14 cellular contexts compared by ENCODE assay signal in genomic region chr1:161771166-161771565, GRCh38. TPM values are rescaled to one million over a fixed set of nuclear protein-coding genes. Genes with fewer than 3 reads are reported as not detected.
DNase-seq lines count a peak whose midpoint lies in the region; ATAC-seq and TF ChIP-seq lines count a peak whose summit lies in the region.
"Had no signal": no experiment of that assay in that cellular context is flagged by ENCODE, and none has a peak within 500 bp of the region (broad histone marks: within the 10 kb centered on the region; RNA-seq: fewer than 3 reads in every experiment).

No MANE protein-coding gene starts in this region.

- H3K27ac ChIP-seq in HEK293 (ENCODE audit: extremely low read depth, low read depth, low read length) (no peak overlapping the region), spleen (peak overlapping the region in 6 of 8 donors; percentile 58 to 89 (median 77)), gastrocnemius medialis (no peak overlapping the region)
- H3K27ac ChIP-seq: SJSA1 had no signal

- no peaks in the 10 kb centered on the region for H3K4me1 ChIP-seq in HEK293 (ENCODE audit: control insufficient read depth, insufficient read depth, low read length)
- H3K4me1 ChIP-seq in spleen = peaks cover 23 to 97% (median 83%) of the 10 kb centered on the region in 6 donors
- peaks cover 35 to 57% of the 10 kb centered on the region in 2 donors for H3K4me1 ChIP-seq in gastrocnemius medialis

- POLR2A ChIA-PET in activated naive CD8-positive, alpha-beta T cell treated with anti-CD3 and anti-CD28 coated beads, Interleukin-2, amount 10 ng/mL, durations not matched to agents 7 days and 5 days (lab: Charles Lee) = interaction anchor here (1.0 kb wide), 1 partner anchor 270 kb away, joined by 3 read pairs; no protein-coding TSS in a partner anchor
- POLR2A ChIA-PET in HEK293 (lab: Yijun Ruan, JAX) = no interaction called here

- DNase-seq in activated naive CD8-positive, alpha-beta T cell treated with anti-CD3 and anti-CD28 coated beads, Interleukin-2, amount 10 ng/mL, durations not matched to agents 7 days and 5 days = no peak
- DNase-seq in activated naive CD8-positive, alpha-beta T cell treated with anti-CD3 and anti-CD28 coated beads for 36 hours = no peak
- DNase-seq in OCI-M1 (lab: John Stamatoyannopoulos, UW) = peak; percentile 55
- no peak for DNase-seq in spleen
- no peak for DNase-seq in GM13976 (ENCODE audit: low spot score)
- no peak for DNase-seq in gastrocnemius medialis
- DNase-seq: CD8-positive, alpha-beta T cell; KBM-7; NCI-H187; NCI-H345; NCI-H69 had no signal

- no peaks in the 10 kb centered on the region for H3K9me3 ChIP-seq in HEK293 (ENCODE audit: control insufficient read depth, insufficient read depth, low read depth, low read length)
- H3K9me3 ChIP-seq in spleen = no peaks in the 10 kb centered on the region
- H3K9me3 ChIP-seq in gastrocnemius medialis = no peaks in the 10 kb centered on the region
- H3K9me3 ChIP-seq: HAP-1, SJSA1 had no signal

- H3K9me3 Mint-ChIP-seq in activated naive CD8-positive, alpha-beta T cell treated with anti-CD3 and anti-CD28 coated beads, Interleukin-2, amount 10 ng/mL, durations not matched to agents 7 days and 5 days = no peaks in the 10 kb centered on the region
- H3K9me3 Mint-ChIP-seq in activated naive CD8-positive, alpha-beta T cell treated with anti-CD3 and anti-CD28 coated beads for 36 hours = no peaks in the 10 kb centered on the region
- H3K9me3 Mint-ChIP-seq: CD8-positive, alpha-beta T cell had no signal

- no peak overlapping the region for H3K4me3 Mint-ChIP-seq in activated naive CD8-positive, alpha-beta T cell treated with anti-CD3 and anti-CD28 coated beads, Interleukin-2, amount 10 ng/mL, durations not matched to agents 7 days and 5 days
- H3K4me3 Mint-ChIP-seq in activated naive CD8-positive, alpha-beta T cell treated with anti-CD3 and anti-CD28 coated beads for 36 hours = no peak overlapping the region
- H3K4me3 Mint-ChIP-seq: CD8-positive, alpha-beta T cell had no signal

- peak; percentile 24 for ATAC-seq in activated naive CD8-positive, alpha-beta T cell treated with anti-CD3 and anti-CD28 coated beads, Interleukin-2, amount 10 ng/mL, durations not matched to agents 7 days and 5 days (ENCODE audit: low read depth)
- no peak for ATAC-seq in gastrocnemius medialis
- ATAC-seq: CD8-positive, alpha-beta T cell had no signal

- H3K4me3 ChIP-seq in HEK293 (ENCODE audit: low read depth, low read length) (no peak overlapping the region), spleen (no peak overlapping the region), gastrocnemius medialis (no peak overlapping the region)
- H3K4me3 ChIP-seq: HAP-1, SJSA1 had no signal

- H3K27me3 Mint-ChIP-seq in activated naive CD8-positive, alpha-beta T cell treated with anti-CD3 and anti-CD28 coated beads, Interleukin-2, amount 10 ng/mL, durations not matched to agents 7 days and 5 days = no peaks in the 10 kb centered on the region
- no peaks in the 10 kb centered on the region for H3K27me3 Mint-ChIP-seq in activated naive CD8-positive, alpha-beta T cell treated with anti-CD3 and anti-CD28 coated beads for 36 hours

- TF ChIP-seq POLR2A in spleen (IDR thresholded peaks at IDR 0.05) (no peak), gastrocnemius medialis (IDR thresholded peaks at IDR 0.05) (no peak)

- WGBS in spleen, 5 donors = 24 to 47% (median 26%) methylated on average over 5 of the region's 5 CpGs

- H3K36me3 ChIP-seq in HEK293 (ENCODE audit: control insufficient read depth in 2 of 2, insufficient read depth in 1 of 2, low read length in 2 of 2) (no peaks in the 10 kb centered on the region; a peak in 1 of 3 replicates), spleen (peaks cover 0 to 3% (median 0%) of the 10 kb centered on the region in 6 donors), gastrocnemius medialis (no peaks in the 10 kb centered on the region)
- H3K36me3 ChIP-seq: SJSA1 had no signal

- CTCF ChIA-PET in HEK293 (lab: Yijun Ruan, JAX) = interaction anchor here (0.6 to 1.9 kb wide), 2 partner anchors 21 to 263 kb away, joined by 4 to 8 read pairs; no protein-coding TSS in a partner anchor

- H3K27me3 ChIP-seq in spleen (replicated peaks in 1 of 7) = no peaks in the 10 kb centered on the region
- no peaks in the 10 kb centered on the region for H3K27me3 ChIP-seq in gastrocnemius medialis
- H3K27me3 ChIP-seq: SJSA1 had no signal

- intact Hi-C loops in spleen (cut with DNase I; ENCODE audit: low total_unique reads) = no loop called here
- intact Hi-C loops in gastrocnemius medialis (cut with DNase I; ENCODE audit: low total_unique reads) = no loop called here

- peaks cover 24% of the 10 kb centered on the region for H3K4me1 Mint-ChIP-seq in activated naive CD8-positive, alpha-beta T cell treated with anti-CD3 and anti-CD28 coated beads, Interleukin-2, amount 10 ng/mL, durations not matched to agents 7 days and 5 days
- H3K4me1 Mint-ChIP-seq in activated naive CD8-positive, alpha-beta T cell treated with anti-CD3 and anti-CD28 coated beads for 36 hours = peaks cover 41% of the 10 kb centered on the region

- H3K36me3 Mint-ChIP-seq in activated naive CD8-positive, alpha-beta T cell treated with anti-CD3 and anti-CD28 coated beads, Interleukin-2, amount 10 ng/mL, durations not matched to agents 7 days and 5 days = peaks cover 2% of the 10 kb centered on the region
- peaks cover 13% of the 10 kb centered on the region for H3K36me3 Mint-ChIP-seq in activated naive CD8-positive, alpha-beta T cell treated with anti-CD3 and anti-CD28 coated beads for 36 hours

- no peak for TF ChIP-seq CTCF in HEK293 (tag by site-specific recombination; IDR thresholded peaks at IDR 0.05)
- no peak for TF ChIP-seq CTCF in spleen (IDR thresholded peaks at IDR 0.05 in 8 of 11, conservative IDR thresholded peaks at IDR 0.05 in 3 of 11)
- TF ChIP-seq CTCF in GM13976 (IDR thresholded peaks at IDR 0.05; ENCODE audit: borderline replicate concordance, control extremely low read depth, extremely low read depth, insufficient read depth, missing control alignments) = no peak
- TF ChIP-seq CTCF in gastrocnemius medialis (IDR thresholded peaks at IDR 0.05 in 4 of 5, conservative IDR thresholded peaks at IDR 0.05 in 1 of 5) = no peak

- H3K27ac Mint-ChIP-seq in activated naive CD8-positive, alpha-beta T cell treated with anti-CD3 and anti-CD28 coated beads, Interleukin-2, amount 10 ng/mL, durations not matched to agents 7 days and 5 days = no peak overlapping the region
- H3K27ac Mint-ChIP-seq in activated naive CD8-positive, alpha-beta T cell treated with anti-CD3 and anti-CD28 coated beads for 36 hours = no peak overlapping the region
- H3K27ac Mint-ChIP-seq: CD8-positive, alpha-beta T cell had no signal

- in situ Hi-C loops in GM13976 (cut with MboI; ENCODE audit: low sequenced_read_pairs, unreplicated experiment) = no loop called here
- in situ Hi-C loops in gastrocnemius medialis (cut with MboI; ENCODE audit: low sequenced_read_pairs in 4 of 4) = loop anchor here in 2 of 4 donors (25.0 kb wide), 2 partner anchors 584 to 1434 kb away; partner anchors contain the start of genes ADAMTS4 (in 1 of the 2), B4GALT3 (in 1 of the 2), COPA (in 1 of the 2) and NCSTN (in 1 of the 2)

TF ChIP-seq in HEK293, 187 proteins besides CTCF, POLR2A, EP300 and RAD21:
- TF ChIP-seq PRDM1 (tag by site-specific recombination; IDR thresholded peaks at IDR 0.05) (0 out of 2 replicates have a peak, but pooled peaks have one; percentile 57), KLF10 (tag by site-specific recombination; IDR thresholded peaks at IDR 0.05) (no peak)

RNA-seq across cellular contexts. Expression of gene ATF6, which starts 5.0 kb away (rescaled TPM):
- 10 to 100 TPM; 18.5 to 20.0 TPM for total RNA-seq in activated naive CD8-positive, alpha-beta T cell treated with anti-CD3 and anti-CD28 coated beads, Interleukin-2, amount 10 ng/mL, durations not matched to agents 7 days and 5 days
- total RNA-seq in activated naive CD8-positive, alpha-beta T cell treated with anti-CD3 and anti-CD28 coated beads for 36 hours = 10 to 100 TPM; 20.2 to 22.1 TPM
- total RNA-seq in spleen (10 to 100 TPM; 25.2 to 46.8 (median 34.2) TPM), gastrocnemius medialis (10 to 100 TPM; 15.3 to 20.1 (median 18.3) TPM)
- polyA plus RNA-seq in spleen = 1 to 10 TPM; 2.5 to 4.3 (median 3.4) TPM

RNA-seq across cellular contexts. Expression of gene DUSP12, which starts 21.6 kb away (rescaled TPM):
- total RNA-seq in activated naive CD8-positive, alpha-beta T cell treated with anti-CD3 and anti-CD28 coated beads, Interleukin-2, amount 10 ng/mL, durations not matched to agents 7 days and 5 days = 10 to 100 TPM; 28.7 to 32.2 TPM
- total RNA-seq in activated naive CD8-positive, alpha-beta T cell treated with anti-CD3 and anti-CD28 coated beads for 36 hours = 10 to 100 TPM; 39.9 to 40.3 TPM
- total RNA-seq in spleen = 10 to 100 TPM; 18.2 to 39.9 (median 23.7) TPM
- polyA plus RNA-seq in spleen = 10 to 100 TPM; 17.9 to 27.8 (median 21.1) TPM
- 10 to 100 TPM in 2 of 4 donors, 1 to 10 TPM in 2; 5.0 to 15.0 (median 10.0) TPM for total RNA-seq in gastrocnemius medialis

RNA-seq across cellular contexts. Expression of gene FCRLB, which starts 49.8 kb away (rescaled TPM):
- total RNA-seq in activated naive CD8-positive, alpha-beta T cell treated with anti-CD3 and anti-CD28 coated beads, Interleukin-2, amount 10 ng/mL, durations not matched to agents 7 days and 5 days = under 1 TPM; 0.74 to 0.97 TPM
- under 1 TPM; 0.49 to 0.76 TPM for total RNA-seq in activated naive CD8-positive, alpha-beta T cell treated with anti-CD3 and anti-CD28 coated beads for 36 hours
- total RNA-seq in spleen = 1 to 10 TPM; 1.2 to 4.3 (median 1.6) TPM
- 1 to 10 TPM; 2.5 to 4.3 (median 4.3) TPM for polyA plus RNA-seq in spleen
- not detected for total RNA-seq in gastrocnemius medialis

Comparison
In these comparisons a context has a peak if more than half of its experiments do, and no peak if none do; other contexts are left out.
1. H3K27ac ChIP-seq: peak in spleen (6 of 8); none in HEK293 (single experiment) and gastrocnemius medialis (0 of 4).